Comparison of ENCODE assay signal across 1 cellular context in genomic region chr7:94696981-94697670, GRCh38.
TF ChIP-seq lines count a peak whose summit lies in the region.

No MANE protein-coding gene starts in this region.

TF ChIP-seq in HepG2, 621 proteins besides CTCF, POLR2A, EP300 and RAD21 (continued from another document and continues in another):
- TF ChIP-seq FOXJ3 (CRISPR knock-in tag; IDR thresholded peaks at IDR 0.05; ENCODE audit: borderline replicate concordance): peak; percentile 34; the same call in 1 of the 2 replicates
- TF ChIP-seq ASH2L (IDR thresholded peaks at IDR 0.05; ENCODE audit: insufficient read length, low read depth, low read length): peak; percentile 23
- TF ChIP-seq ATF4 (CRISPR knock-in tag; IDR thresholded peaks at IDR 0.05): peak in 1 of 2 experiments; percentile 94; a peak in 2 of 4 replicates
- TF ChIP-seq THAP11 (CRISPR knock-in tag; IDR thresholded peaks at IDR 0.05): 0 out of 2 replicates have a peak, but pooled peaks have one; percentile 28
- no peak for TF ChIP-seq ZNF850 (CRISPR knock-in tag; conservative IDR thresholded peaks at IDR 0.05)
- peak; percentile 65 for TF ChIP-seq NR2C2 (CRISPR knock-in tag; IDR thresholded peaks at IDR 0.05; ENCODE audit: borderline replicate concordance)
- peak; percentile 95 for TF ChIP-seq FOSL2 (CRISPR knock-in tag; IDR thresholded peaks at IDR 0.05)
- TF ChIP-seq ATF2 (CRISPR knock-in tag; IDR thresholded peaks at IDR 0.05): 0 out of 2 replicates have a peak, but pooled peaks have one; percentile 51
- TF ChIP-seq SNRNP70 (IDR thresholded peaks at IDR 0.05; ENCODE audit: low read depth, low read length): no peak
- TF ChIP-seq RERE (CRISPR knock-in tag; IDR thresholded peaks at IDR 0.05; ENCODE audit: low read depth): 0 out of 2 replicates have a peak, but pooled peaks have one; percentile 44
- 0 out of 2 replicates have a peak, but pooled peaks have one; percentile 52 for TF ChIP-seq MBD4 (IDR thresholded peaks at IDR 0.05; ENCODE audit: borderline replicate concordance, low read length)
- peak; percentile 63; the same call in 1 of the 2 replicates for TF ChIP-seq ZFP1 (CRISPR knock-in tag; IDR thresholded peaks at IDR 0.05)
- peak; percentile 75 for TF ChIP-seq FOSL1 (CRISPR knock-in tag; IDR thresholded peaks at IDR 0.05; ENCODE audit: borderline replicate concordance)
- peak; percentile 38; the same call in 1 of the 2 replicates for TF ChIP-seq CREM (IDR thresholded peaks at IDR 0.05)
- TF ChIP-seq CREM (CRISPR knock-in tag; IDR thresholded peaks at IDR 0.05): no peak
- TF ChIP-seq HES4 (CRISPR knock-in tag; IDR thresholded peaks at IDR 0.05; ENCODE audit: borderline replicate concordance): no peak
- TF ChIP-seq SNAI1 (CRISPR knock-in tag; IDR thresholded peaks at IDR 0.05; ENCODE audit: borderline replicate concordance): no peak
- TF ChIP-seq RXRB (CRISPR knock-in tag; IDR thresholded peaks at IDR 0.05; ENCODE audit: borderline replicate concordance): peak; percentile 61; the same call in 1 of the 2 replicates
- TF ChIP-seq ZNF12 (CRISPR knock-in tag; IDR thresholded peaks at IDR 0.05): peak; percentile 48; the same call in 1 of the 2 replicates
- TF ChIP-seq DNMT3B (CRISPR knock-in tag; conservative IDR thresholded peaks at IDR 0.05): 0 out of 2 replicates have a peak, but pooled peaks have one; percentile 7
- peak; percentile 47; the same call in 1 of the 2 replicates for TF ChIP-seq MAFF (IDR thresholded peaks at IDR 0.05; ENCODE audit: low read depth, low read length)
- no peak for TF ChIP-seq NR0B2 (CRISPR knock-in tag; IDR thresholded peaks at IDR 0.05)
- peak; percentile 56; the same call in 1 of the 2 replicates for TF ChIP-seq WIZ (CRISPR knock-in tag; IDR thresholded peaks at IDR 0.05)
- no peak for TF ChIP-seq ZSCAN29 (CRISPR knock-in tag; conservative IDR thresholded peaks at IDR 0.05)
- TF ChIP-seq NFE2L2 (IDR thresholded peaks at IDR 0.05; ENCODE audit: low read length): no peak
- 0 out of 2 replicates have a peak, but pooled peaks have one; percentile 25 for TF ChIP-seq ZNF24 (IDR thresholded peaks at IDR 0.05)
- 0 out of 2 replicates have a peak, but pooled peaks have one; percentile 27 for TF ChIP-seq GATAD1 (CRISPR knock-in tag; IDR thresholded peaks at IDR 0.05)
- TF ChIP-seq SOX5 (CRISPR knock-in tag; IDR thresholded peaks at IDR 0.05; ENCODE audit: borderline replicate concordance): peak; percentile 49; the same call in 1 of the 2 replicates
- no peak for TF ChIP-seq HOXA9 (CRISPR knock-in tag; IDR thresholded peaks at IDR 0.05; ENCODE audit: borderline replicate concordance)
- peak; percentile 38; the same call in 1 of the 2 replicates for TF ChIP-seq HNF4G (IDR thresholded peaks at IDR 0.05; ENCODE audit: borderline replicate concordance, low read depth, low read length)
- no peak for TF ChIP-seq HNF4G (CRISPR knock-in tag; IDR thresholded peaks at IDR 0.05; ENCODE audit: borderline replicate concordance, low read depth)
- 0 out of 2 replicates have a peak, but pooled peaks have one; percentile 30 for TF ChIP-seq ZNF614 (CRISPR knock-in tag; IDR thresholded peaks at IDR 0.05; ENCODE audit: borderline replicate concordance)
- no peak for TF ChIP-seq POLR2G (IDR thresholded peaks at IDR 0.05; ENCODE audit: low read depth, low read length)
- 0 out of 2 replicates have a peak, but pooled peaks have one; percentile 26 for TF ChIP-seq KMT2B (CRISPR knock-in tag; IDR thresholded peaks at IDR 0.05)
- TF ChIP-seq JUND (CRISPR knock-in tag; IDR thresholded peaks at IDR 0.05): 0 out of 2 replicates have a peak, but pooled peaks have one; percentile 35
- peak; percentile 83 for TF ChIP-seq HMG20A (CRISPR knock-in tag; IDR thresholded peaks at IDR 0.05; ENCODE audit: borderline replicate concordance)
- 0 out of 2 replicates have a peak, but pooled peaks have one; percentile 34 for TF ChIP-seq IKZF5 (CRISPR knock-in tag; IDR thresholded peaks at IDR 0.05)
- 0 out of 2 replicates have a peak, but pooled peaks have one; percentile 38 for TF ChIP-seq JUN (CRISPR knock-in tag; IDR thresholded peaks at IDR 0.05)
- TF ChIP-seq RARA (CRISPR knock-in tag; IDR thresholded peaks at IDR 0.05): peak; percentile 53; the same call in 1 of the 2 replicates
- peak; percentile 81 for TF ChIP-seq NR2F6 (IDR thresholded peaks at IDR 0.05)
- TF ChIP-seq NR2F6 (CRISPR knock-in tag; IDR thresholded peaks at IDR 0.05): peak; percentile 77
- no peak for TF ChIP-seq HMG20B (CRISPR knock-in tag; conservative IDR thresholded peaks at IDR 0.05)
- TF ChIP-seq ZNF501 (CRISPR knock-in tag; IDR thresholded peaks at IDR 0.05): no peak
- no peak for TF ChIP-seq ZNF724P (CRISPR knock-in tag; IDR thresholded peaks at IDR 0.05; ENCODE audit: borderline replicate concordance)
- TF ChIP-seq EHMT2 (IDR thresholded peaks at IDR 0.05; ENCODE audit: borderline replicate concordance, low read depth, low read length): peak; percentile 96
- TF ChIP-seq CBX2 (IDR thresholded peaks at IDR 0.05; ENCODE audit: low read depth, low read length): no peak
- no peak for TF ChIP-seq CBX2 (CRISPR knock-in tag; IDR thresholded peaks at IDR 0.05; ENCODE audit: low read depth)
- no peak for TF ChIP-seq CCDC6 (CRISPR knock-in tag; IDR thresholded peaks at IDR 0.05)
- peak; percentile 63 for TF ChIP-seq MED1 (CRISPR knock-in tag; IDR thresholded peaks at IDR 0.05)
- no peak for TF ChIP-seq BRF2 (CRISPR knock-in tag; IDR thresholded peaks at IDR 0.05)
- TF ChIP-seq ZMYM4 (CRISPR knock-in tag; IDR thresholded peaks at IDR 0.05): peak; percentile 89
- peak; percentile 52; the same call in 1 of the 2 replicates for TF ChIP-seq ISL2 (CRISPR knock-in tag; IDR thresholded peaks at IDR 0.05)
- no peak for TF ChIP-seq HMGA1 (CRISPR knock-in tag; conservative IDR thresholded peaks at IDR 0.05)
- peak; percentile 73; the same call in 1 of the 2 replicates for TF ChIP-seq TFE3 (CRISPR knock-in tag; IDR thresholded peaks at IDR 0.05)
- TF ChIP-seq HNF4A (CRISPR knock-in tag; IDR thresholded peaks at IDR 0.05): peak; percentile 51
- no peak for TF ChIP-seq SOX13 (IDR thresholded peaks at IDR 0.05)
- peak in 1 of 2 experiments; percentile 51; a peak in 1 of 4 replicates for TF ChIP-seq SOX13 (CRISPR knock-in tag; conservative IDR thresholded peaks at IDR 0.05 in 1 of 2, IDR thresholded peaks at IDR 0.05 in 1 of 2)
- peak; percentile 81 for TF ChIP-seq ZNF331 (CRISPR knock-in tag; IDR thresholded peaks at IDR 0.05)
- TF ChIP-seq SMC3 (IDR thresholded peaks at IDR 0.05; ENCODE audit: low read length): peak; percentile 29; the same call in 1 of the 2 replicates
- TF ChIP-seq HDAC2 (CRISPR knock-in tag; IDR thresholded peaks at IDR 0.05): 0 out of 2 replicates have a peak, but pooled peaks have one; percentile 48
- 0 out of 2 replicates have a peak, but pooled peaks have one; percentile 27 for TF ChIP-seq SMAD3 (CRISPR knock-in tag; IDR thresholded peaks at IDR 0.05)
- TF ChIP-seq ZSCAN31 (CRISPR knock-in tag; IDR thresholded peaks at IDR 0.05; ENCODE audit: low read depth): no peak
- TF ChIP-seq ARID3A (IDR thresholded peaks at IDR 0.05; ENCODE audit: low read depth, low read length): no peak
